ENCODE assay signal across 15 cellular contexts in genomic region chr1:89685461-89685860, GRCh38.
"Had no signal": no experiment of that assay in that cellular context is flagged by ENCODE, and none has a peak within 500 bp of the region (broad histone marks: within the 10 kb centered on the region; RNA-seq: fewer than 3 reads in every experiment).

No MANE protein-coding gene starts in this region.

- H3K27me3 Mint-ChIP-seq: natural killer cell treated with Interleukin-12 subunit alpha and Interleukin-12 subunit beta and Interleukin-15 and Interleukin-18, amount 100 ng/mL, for 72 hours; stimulated activated memory B cell treated with anti-CD40 and anti-IgM and Interleukin-4, amounts not matched to agents 10 μg/mL and 1 μg/mL and 100 μg/mL, for 72 hours had no signal

- H3K27ac ChIP-seq: ascending aorta, foreskin keratinocyte, heart right ventricle, left lung, prostate gland, right lobe of liver had no signal

- DNase-seq: activated CD8-positive, alpha-beta memory T cell treated with anti-CD3 and anti-CD28 coated beads for 24 hours; foreskin keratinocyte; heart right ventricle; islet precursor cell; left lung; mucosa of descending colon; occipital lobe; right lobe of liver; substantia nigra; trophoblast cell had no signal

- H3K4me3 Mint-ChIP-seq: natural killer cell treated with Interleukin-12 subunit alpha and Interleukin-12 subunit beta and Interleukin-15 and Interleukin-18, amount 100 ng/mL, for 72 hours; stimulated activated memory B cell treated with anti-CD40 and anti-IgM and Interleukin-4, amounts not matched to agents 10 μg/mL and 1 μg/mL and 100 μg/mL, for 72 hours had no signal

- H3K36me3 ChIP-seq: ascending aorta, prostate gland, right lobe of liver had no signal

- H3K27ac Mint-ChIP-seq: stimulated activated memory B cell treated with anti-CD40 and anti-IgM and Interleukin-4, amounts not matched to agents 10 μg/mL and 1 μg/mL and 100 μg/mL, for 72 hours had no signal

- ATAC-seq: activated CD4-positive, CD25-positive, alpha-beta regulatory T cell treated with anti-CD3 and anti-CD28 coated beads, Interleukin-2, amount 50 U/mL, for 24 hours; foreskin keratinocyte; heart right ventricle; mucosa of descending colon; natural killer cell treated with Interleukin-12 subunit alpha and Interleukin-12 subunit beta and Interleukin-15 and Interleukin-18, amount 100 ng/mL, for 72 hours; right lobe of liver; stimulated activated memory B cell treated with anti-CD40 and anti-IgM and Interleukin-4, amounts not matched to agents 10 μg/mL and 1 μg/mL and 100 μg/mL, for 72 hours had no signal

- H3K9me3 ChIP-seq: ascending aorta, left lung, mucosa of descending colon, prostate gland, right lobe of liver had no signal

- H3K27me3 ChIP-seq: ascending aorta, foreskin keratinocyte, heart right ventricle, left lung, right lobe of liver had no signal

- H3K4me1 ChIP-seq: ascending aorta, foreskin keratinocyte, prostate gland, right lobe of liver had no signal

- H3K4me3 ChIP-seq: ascending aorta, heart right ventricle, left lung, mucosa of descending colon, prostate gland, right lobe of liver had no signal
